ENCODE assay signal across 24 cellular contexts in genomic region chr2:233311241-233311926, GRCh38. TPM values are rescaled to one million over a fixed set of nuclear protein-coding genes. Genes with fewer than 3 reads are reported as not detected.
"Had no signal": no experiment of that assay in that cellular context is flagged by ENCODE, and none has a peak within 500 bp of the region (broad histone marks: within the 10 kb centered on the region; RNA-seq: fewer than 3 reads in every experiment).

No MANE protein-coding gene starts in this region.

- H3K9me3 ChIP-seq: prostate gland, suprapubic skin had no signal

- H3K4me1 ChIP-seq: prostate gland, suprapubic skin had no signal

- H3K9me3 Mint-ChIP-seq: activated B cell treated with CpG ODN at 0.5 μM for 24 hours; activated CD8-positive, alpha-beta T cell treated with anti-CD3 and anti-CD28 coated beads for 36 hours; activated T-cell treated with anti-CD3 and anti-CD28 coated beads, Interleukin-2, amount 50 U/mL, for 72 hours; memory B cell; nephron; stimulated activated naive CD8-positive, alpha-beta T cell treated with anti-CD3 and anti-CD28 coated beads, Interleukin-15, Interleukin-2, amounts not matched to agents 100 ng/mL and 50 ng/mL, for 24 hours; type B pancreatic cell had no signal

- H3K4me3 ChIP-seq: cardiac muscle cell, dorsolateral prefrontal cortex, prostate gland, suprapubic skin had no signal

- H3K27me3 Mint-ChIP-seq: activated B cell treated with CpG ODN at 0.5 μM for 24 hours; activated CD8-positive, alpha-beta T cell treated with anti-CD3 and anti-CD28 coated beads for 36 hours; memory B cell; stimulated activated naive CD8-positive, alpha-beta T cell treated with anti-CD3 and anti-CD28 coated beads, Interleukin-15, Interleukin-2, amounts not matched to agents 100 ng/mL and 50 ng/mL, for 24 hours had no signal

- H3K36me3 ChIP-seq: cardiac muscle cell, prostate gland, suprapubic skin had no signal

- DNase-seq: activated B cell treated with CpG ODN at 0.5 μM for 24 hours; activated CD4-positive, alpha-beta T cell treated with anti-CD3 and anti-CD28 coated beads for 48 hours; activated CD8-positive, alpha-beta memory T cell treated with anti-CD3 and anti-CD28 coated beads, Interleukin-2, amount 50 U/mL, for 48 hours; activated CD8-positive, alpha-beta T cell treated with anti-CD3 and anti-CD28 coated beads for 36 hours; activated gamma-delta T cell treated with Interleukin-2 at 50 U/mL for 16 hours; activated T-cell treated with anti-CD3 and anti-CD28 coated beads, Interleukin-2, amount 50 U/mL, for 72 hours; dorsolateral prefrontal cortex; left ventricle myocardium superior; right cardiac atrium; small intestine; stimulated activated CD4-positive, alpha-beta T cell treated with anti-CD3 and anti-CD28 coated beads, Interleukin-4, amount 100 ng/mL, for 24 hours; SW 1271 had no signal

- FAIRE-seq: endometrium, small intestine, TTC549 had no signal

- H3K4me3 Mint-ChIP-seq: activated B cell treated with CpG ODN at 0.5 μM for 24 hours; activated CD8-positive, alpha-beta T cell treated with anti-CD3 and anti-CD28 coated beads for 36 hours; activated T-cell treated with anti-CD3 and anti-CD28 coated beads, Interleukin-2, amount 50 U/mL, for 72 hours; memory B cell; nephron; stimulated activated naive CD8-positive, alpha-beta T cell treated with anti-CD3 and anti-CD28 coated beads, Interleukin-15, Interleukin-2, amounts not matched to agents 100 ng/mL and 50 ng/mL, for 24 hours; type B pancreatic cell had no signal

- H3K27ac Mint-ChIP-seq: activated B cell treated with CpG ODN at 0.5 μM for 24 hours; activated CD8-positive, alpha-beta T cell treated with anti-CD3 and anti-CD28 coated beads for 36 hours; activated T-cell treated with anti-CD3 and anti-CD28 coated beads, Interleukin-2, amount 50 U/mL, for 72 hours; memory B cell; nephron; stimulated activated naive CD8-positive, alpha-beta T cell treated with anti-CD3 and anti-CD28 coated beads, Interleukin-15, Interleukin-2, amounts not matched to agents 100 ng/mL and 50 ng/mL, for 24 hours; type B pancreatic cell had no signal

- H3K27ac ChIP-seq: cardiac muscle cell, dorsolateral prefrontal cortex, prostate gland, suprapubic skin had no signal

- H3K36me3 Mint-ChIP-seq: memory B cell, type B pancreatic cell had no signal

- H3K27me3 ChIP-seq: cardiac muscle cell, dorsolateral prefrontal cortex, suprapubic skin had no signal

- ATAC-seq: activated CD8-positive, alpha-beta T cell treated with anti-CD3 and anti-CD28 coated beads for 36 hours; activated T-cell treated with anti-CD3 and anti-CD28 coated beads, Interleukin-2, amount 50 U/mL, for 72 hours; left ventricle myocardium superior; right cardiac atrium had no signal

RNA-seq across cellular contexts. Expression of gene SAG, which starts 3.8 kb away (rescaled TPM):
- total RNA-seq: activated CD8-positive, alpha-beta T cell treated with anti-CD3 and anti-CD28 coated beads for 36 hours; cardiac muscle cell; kidney epithelial cell; left ventricle myocardium superior; mucosa of gallbladder; right cardiac atrium; suprapubic skin had no signal
- polyA plus RNA-seq: esophagus, right cardiac atrium, small intestine had no signal
